Comparison of ENCODE assay signal across 14 cellular contexts in the genomic region with DNA sequence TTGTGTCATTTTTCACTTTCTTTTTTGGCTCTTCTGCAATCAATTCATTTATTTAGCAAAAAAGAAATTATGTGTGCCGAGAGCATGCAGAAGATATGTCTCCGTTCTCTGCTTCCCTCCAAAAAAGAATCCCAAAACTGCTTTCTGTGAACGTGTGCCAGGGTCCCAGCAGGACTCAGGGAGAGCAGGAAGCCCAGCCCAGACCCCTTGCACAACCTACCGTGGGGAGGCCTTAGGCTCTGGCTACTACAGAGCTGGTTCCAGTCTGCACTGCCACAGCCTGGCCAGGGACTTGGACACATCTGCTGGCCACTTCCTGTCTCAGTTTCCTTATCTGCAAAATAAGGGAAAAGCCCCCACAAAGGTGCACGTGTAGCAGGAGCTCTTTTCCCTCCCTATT. TPM values are rescaled to one million over a fixed set of nuclear protein-coding genes. Genes with fewer than 3 reads are reported as not detected.
DNase-seq lines count a peak whose midpoint lies in the region; ATAC-seq and TF ChIP-seq lines count a peak whose summit lies in the region.
"Had no signal": no experiment of that assay in that cellular context is flagged by ENCODE, and none has a peak within 500 bp of the region (broad histone marks: within the 10 kb centered on the region; RNA-seq: fewer than 3 reads in every experiment).

No MANE protein-coding gene starts in this region.

- intact Hi-C loops in lower lobe of right lung (cut with DNase I): no loop called here
- intact Hi-C loops in transverse colon (cut with DNase I; ENCODE audit: low total_unique reads): no loop called here

- whole genome bisulfite sequencing in endodermal cell (ENCODE audit: insufficient coverage in 1 of 2, insufficient read length in 1 of 2), 2 experiments: 86 to 89% methylated on average over 3 to 5 of the region's 5 CpGs
- WGBS in transverse colon (ENCODE audit: low coverage in 1 of 2), 2 donors: 33 to 40% methylated on average over 2 to 5 of the region's 5 CpGs

- peaks cover 11% of the 10 kb centered on the region for H3K27me3 Mint-ChIP-seq in GM23338 (ENCODE audit: insufficient read depth, low read depth, poor library complexity)
- peaks cover 1% of the 10 kb centered on the region for H3K27me3 Mint-ChIP-seq in endodermal cell (ENCODE audit: insufficient read depth)

- peaks cover 21% of the 10 kb centered on the region for H3F3A ChIP-seq in GM23338 (replicated peaks; ENCODE audit: low read depth)

- H3K9me3 Mint-ChIP-seq in GM23338 (no peaks in the 10 kb centered on the region; the same call in 2 of the 3 replicates), endodermal cell (no peaks in the 10 kb centered on the region)
- H3K9me3 Mint-ChIP-seq: activated CD4-positive, alpha-beta memory T cell treated with anti-CD3 and anti-CD28 coated beads for 36 hours; activated naive CD8-positive, alpha-beta T cell treated with anti-CD3 and anti-CD28 coated beads for 36 hours; activated T-cell treated with anti-CD3 and anti-CD28 coated beads, Interleukin-2, amount 50 U/mL, for 72 hours had no signal

- no peak for TF ChIP-seq EP300 in transverse colon (IDR thresholded peaks at IDR 0.05; ENCODE audit: low read depth)

- no peak overlapping the region for H3K4me2 ChIP-seq in GM23338

- H3K4me3 ChIP-seq in GM23338 (no peak overlapping the region), endodermal cell (ENCODE audit: low read length) (no peak overlapping the region), lower lobe of right lung (peak overlapping the region; percentile 32), transverse colon (no peak overlapping the region)

- ATAC-seq in GM23338 (no peak), lower lobe of right lung (no peak), foreskin keratinocyte (no peak)
- ATAC-seq: activated T-cell treated with anti-CD3 and anti-CD28 coated beads, Interleukin-2, amount 50 U/mL, for 72 hours had no signal

- no peak for TF ChIP-seq CTCF in GM23338 (conservative IDR thresholded peaks at IDR 0.05; ENCODE audit: low read depth in 2 of 2)
- TF ChIP-seq CTCF in endodermal cell (conservative IDR thresholded peaks at IDR 0.05): no peak
- no peak for TF ChIP-seq CTCF in lower lobe of right lung (IDR thresholded peaks at IDR 0.05)
- no peak for TF ChIP-seq CTCF in transverse colon (IDR thresholded peaks at IDR 0.05)
- TF ChIP-seq CTCF in foreskin keratinocyte (conservative IDR thresholded peaks at IDR 0.05): no peak

- no peak for TF ChIP-seq POLR2A in transverse colon (IDR thresholded peaks at IDR 0.05)

- H3K27ac ChIP-seq in GM23338 (ENCODE audit: low read depth): no peak overlapping the region
- H3K27ac ChIP-seq in endodermal cell (ENCODE audit: low read depth, low read length): no peak overlapping the region
- peak overlapping the region; percentile 67 for H3K27ac ChIP-seq in lower lobe of right lung
- peak overlapping the region; percentile 63 to 87 (median 73) for H3K27ac ChIP-seq in transverse colon
- H3K27ac ChIP-seq in foreskin keratinocyte: no peak overlapping the region
- H3K27ac ChIP-seq: parathyroid adenoma had no signal

- peaks cover 27% of the 10 kb centered on the region for H3K36me3 Mint-ChIP-seq in GM23338 (ENCODE audit: low read depth)
- peaks cover 41% of the 10 kb centered on the region for H3K36me3 Mint-ChIP-seq in endodermal cell (ENCODE audit: low read depth)
- H3K36me3 Mint-ChIP-seq: activated CD4-positive, alpha-beta memory T cell treated with anti-CD3 and anti-CD28 coated beads for 36 hours; activated naive CD8-positive, alpha-beta T cell treated with anti-CD3 and anti-CD28 coated beads for 36 hours had no signal

- H3K79me2 ChIP-seq in GM23338 (replicated peaks; ENCODE audit: insufficient read depth): peaks cover 22% of the 10 kb centered on the region
- H3K79me2 ChIP-seq: parathyroid adenoma had no signal

- no peaks in the 10 kb centered on the region for H3K9me2 ChIP-seq in GM23338 (ENCODE audit: insufficient read depth)

- in situ Hi-C loops in transverse colon (cut with MboI; ENCODE audit: low pct_ligation_motif_present in 1 of 4, low pct_unique_long_range_greater_than_20kb in 1 of 4, low sequenced_read_pairs in 3 of 4): no loop called here

- peaks cover 8% of the 10 kb centered on the region; the same call in 1 of the 2 replicates for H4K20me1 ChIP-seq in GM23338 (replicated peaks; ENCODE audit: insufficient read depth)

- H3K36me3 ChIP-seq in GM23338 (ENCODE audit: insufficient read depth): peaks cover 5% of the 10 kb centered on the region
- H3K36me3 ChIP-seq in endodermal cell (ENCODE audit: control insufficient read depth, insufficient read depth, low read length): no peaks in the 10 kb centered on the region
- no peaks in the 10 kb centered on the region for H3K36me3 ChIP-seq in lower lobe of right lung
- no peaks in the 10 kb centered on the region for H3K36me3 ChIP-seq in transverse colon

- H3K4me3 Mint-ChIP-seq in GM23338 (peak overlapping the region; percentile 23; the same call in 1 of the 3 replicates), endodermal cell (peak overlapping the region; percentile 16)
- H3K4me3 Mint-ChIP-seq: activated CD4-positive, alpha-beta memory T cell treated with anti-CD3 and anti-CD28 coated beads for 36 hours; activated naive CD8-positive, alpha-beta T cell treated with anti-CD3 and anti-CD28 coated beads for 36 hours; activated T-cell treated with anti-CD3 and anti-CD28 coated beads, Interleukin-2, amount 50 U/mL, for 72 hours had no signal

- H2AFZ ChIP-seq in GM23338: no peak overlapping the region
- H2AFZ ChIP-seq: parathyroid adenoma had no signal

- H3K4me1 ChIP-seq in GM23338 (ENCODE audit: insufficient read depth) (peaks cover 20% of the 10 kb centered on the region), endodermal cell (ENCODE audit: control insufficient read depth, insufficient read depth, low read length) (no peaks in the 10 kb centered on the region), lower lobe of right lung (peaks cover 10% of the 10 kb centered on the region), transverse colon (peaks cover 9 to 45% (median 37%) of the 10 kb centered on the region in 4 donors), foreskin keratinocyte (no peaks in the 10 kb centered on the region)
- H3K4me1 ChIP-seq: parathyroid adenoma had no signal

- H3K27me3 ChIP-seq in GM23338 (ENCODE audit: insufficient read depth) (no peaks in the 10 kb centered on the region), endodermal cell (ENCODE audit: control insufficient read depth, insufficient read depth, low read length, poor library complexity, severe bottlenecking) (no peaks in the 10 kb centered on the region), lower lobe of right lung (ENCODE audit: low read depth) (no peaks in the 10 kb centered on the region), transverse colon (no peaks in the 10 kb centered on the region), foreskin keratinocyte (peaks cover 7% of the 10 kb centered on the region)

- H3K27ac Mint-ChIP-seq in GM23338: no peak overlapping the region
- H3K27ac Mint-ChIP-seq in endodermal cell: peak overlapping the region; percentile 35
- H3K27ac Mint-ChIP-seq: activated CD4-positive, alpha-beta memory T cell treated with anti-CD3 and anti-CD28 coated beads for 36 hours; activated naive CD8-positive, alpha-beta T cell treated with anti-CD3 and anti-CD28 coated beads for 36 hours; activated T-cell treated with anti-CD3 and anti-CD28 coated beads, Interleukin-2, amount 50 U/mL, for 72 hours had no signal

- no peak overlapping the region for H3K9ac ChIP-seq in endodermal cell (ENCODE audit: extremely low read depth, low read length, poor library complexity, severe bottlenecking)
- H3K9ac ChIP-seq: parathyroid adenoma had no signal

- H3K9me3 ChIP-seq in endodermal cell (ENCODE audit: control insufficient read depth, low read length) (no peaks in the 10 kb centered on the region), lower lobe of right lung (no peaks in the 10 kb centered on the region), transverse colon (no peaks in the 10 kb centered on the region)

- H3K4me1 Mint-ChIP-seq in GM23338 (peaks cover 26% of the 10 kb centered on the region), endodermal cell (peaks cover 24% of the 10 kb centered on the region)

- no peak for DNase-seq in GM23338 (ENCODE audit: low spot score)
- no peak for DNase-seq in endodermal cell
- DNase-seq in lower lobe of right lung: no peak
- DNase-seq in transverse colon: no peak
- no peak for DNase-seq in foreskin keratinocyte
- DNase-seq in OCI-M2 (lab: John Stamatoyannopoulos, UW; ENCODE audit: unreplicated experiment): no peak
- no peak for DNase-seq in GDM1 (lab: John Stamatoyannopoulos, UW)
- DNase-seq: activated CD4-positive, alpha-beta memory T cell treated with anti-CD3 and anti-CD28 coated beads for 36 hours; activated naive CD8-positive, alpha-beta T cell treated with anti-CD3 and anti-CD28 coated beads for 36 hours; activated T-cell treated with anti-CD3 and anti-CD28 coated beads, Interleukin-2, amount 50 U/mL, for 72 hours; DMS 273 treated with DMSO at 0.1 percent for 48 hours; NCI-H2029 treated with DMSO at 0.1 percent for 48 hours; NCI-H526 had no signal

RNA-seq across cellular contexts. Expression of a gene that starts 2.4 kb away (rescaled TPM):
- 145 and 150 TPM in 2 replicates for total RNA-seq in GM23338 (2014; rRNA removed; shearing (Covaris generic))
- polyA plus RNA-seq in GM23338 (2016; fragmentation: Nextera tagmentation; extraction: Ambion mirVana): 40.3 and 43.4 TPM in 2 replicates
- 100 to 1,000 TPM; 123 to 131 TPM for total RNA-seq in endodermal cell
- polyA plus RNA-seq in endodermal cell (2013, experiment 1 of 2): 26.6 TPM
- polyA plus RNA-seq in endodermal cell (2013, experiment 2 of 2): 22.8 TPM
- total RNA-seq in lower lobe of right lung: 59.7 TPM
- total RNA-seq in transverse colon: 10 to 100 TPM; 15.3 to 86.2 (median 22.2) TPM
- 5.5 and 8.3 TPM in 2 replicates for total RNA-seq in foreskin keratinocyte
- polyA plus RNA-seq in foreskin keratinocyte: 4.6 and 6.4 TPM in 2 replicates

RNA-seq across cellular contexts. Expression of a gene that starts 44.4 kb away (rescaled TPM):
- 85.9 and 106 TPM in 2 replicates for total RNA-seq in GM23338 (2014; rRNA removed; shearing (Covaris generic))
- polyA plus RNA-seq in GM23338 (2016; fragmentation: Nextera tagmentation; extraction: Ambion mirVana): 82.5 and 96.4 TPM in 2 replicates
- 100 to 1,000 TPM; 150 to 190 TPM for total RNA-seq in endodermal cell
- 36.0 TPM for polyA plus RNA-seq in endodermal cell (2013, experiment 1 of 2)
- 38.8 TPM for polyA plus RNA-seq in endodermal cell (2013, experiment 2 of 2)
- total RNA-seq in lower lobe of right lung: 75.5 TPM
- total RNA-seq in transverse colon: 10 to 100 TPM; 32.6 to 84.9 (median 60.7) TPM
- 37.7 and 38.2 TPM in 2 replicates for total RNA-seq in foreskin keratinocyte
- 5.4 and 5.7 TPM in 2 replicates for polyA plus RNA-seq in foreskin keratinocyte

Comparison
In these comparisons a context has a peak if more than half of its experiments do, and no peak if none do; other contexts are left out.
1. H3K27ac ChIP-seq: peak in lower lobe of right lung (single experiment) and transverse colon (4 of 4); none in GM23338 (single experiment), endodermal cell (single experiment) and foreskin keratinocyte (single experiment).